In the genomic region with DNA sequence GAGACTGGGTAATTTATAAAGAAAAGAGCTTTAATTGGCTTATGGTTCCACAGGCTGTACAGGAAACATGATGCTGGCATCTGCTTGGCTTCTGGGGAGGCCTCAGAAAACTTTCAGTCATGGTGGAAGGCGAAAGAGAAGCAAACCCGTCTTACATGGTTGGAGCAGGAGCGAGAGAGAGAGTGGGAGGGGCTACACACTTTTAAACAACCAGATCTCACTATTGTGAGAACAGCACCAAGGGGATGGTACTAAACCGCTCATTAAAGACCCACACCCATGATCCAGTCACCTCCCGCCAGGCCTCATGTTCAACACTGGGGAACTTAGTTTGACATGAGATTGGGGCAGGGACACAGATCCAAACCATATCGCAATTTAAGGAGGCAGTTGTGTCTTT, we compare ENCODE assay signal across 21 cellular contexts.
DNase-seq lines count a peak whose midpoint lies in the region; ATAC-seq lines count a peak whose summit lies in the region.
"Had no signal": no experiment of that assay in that cellular context is flagged by ENCODE, and none has a peak within 500 bp of the region (broad histone marks: within the 10 kb centered on the region; RNA-seq: fewer than 3 reads in every experiment).

No MANE protein-coding gene starts in this region.

- DNase-seq in activated T-cell treated with anti-CD3 and anti-CD28 coated beads, Interleukin-2, amount 50 U/mL, for 24 hours = no peak
- DNase-seq in activated T-cell treated with anti-CD3 and anti-CD28 coated beads, Interleukin-2, amount 50 U/mL, for 72 hours = no peak
- DNase-seq in T-helper 17 cell (no peak), mesenchymal stem cell (no peak), caudate nucleus (lab: John Stamatoyannopoulos, UW) (no peak), iPS-NIHi11 (ENCODE audit: low spot score) (no peak)
- DNase-seq: Caco-2; CD4-positive, CD25-positive, alpha-beta regulatory T cell; CD8-positive, alpha-beta T cell; DMS 273 treated with DMSO at 0.1 percent for 48 hours; DMS79; EL; GF-D8; GM23248; HFFc6 had no signal

- no peak overlapping the region for H3K4me2 ChIP-seq in mesenchymal stem cell (ENCODE audit: low read length, poor library complexity, severe bottlenecking)
- H3K4me2 ChIP-seq: BLaER1 had no signal

- no peak overlapping the region for H3K14ac ChIP-seq in mesenchymal stem cell (ENCODE audit: low read length in 2 of 2)

- no peak overlapping the region for H4K91ac ChIP-seq in mesenchymal stem cell (ENCODE audit: low read length)

- peaks cover 5% of the 10 kb centered on the region for H3K4me1 Mint-ChIP-seq in activated T-cell treated with anti-CD3 and anti-CD28 coated beads, Interleukin-2, amount 50 U/mL, for 24 hours (ENCODE audit: low read depth)
- H3K4me1 Mint-ChIP-seq in activated T-cell treated with anti-CD3 and anti-CD28 coated beads, Interleukin-2, amount 50 U/mL, for 72 hours (ENCODE audit: low read depth) = no peaks in the 10 kb centered on the region
- peaks cover 18% of the 10 kb centered on the region for H3K4me1 Mint-ChIP-seq in T-helper 17 cell
- H3K4me1 Mint-ChIP-seq: B cell had no signal

- no peaks in the 10 kb centered on the region for H3K27me3 Mint-ChIP-seq in activated T-cell treated with anti-CD3 and anti-CD28 coated beads, Interleukin-2, amount 50 U/mL, for 24 hours
- no peaks in the 10 kb centered on the region for H3K27me3 Mint-ChIP-seq in activated T-cell treated with anti-CD3 and anti-CD28 coated beads, Interleukin-2, amount 50 U/mL, for 72 hours (ENCODE audit: low read depth)
- H3K27me3 Mint-ChIP-seq in T-helper 17 cell = no peaks in the 10 kb centered on the region
- H3K27me3 Mint-ChIP-seq: B cell; CD4-positive, CD25-positive, alpha-beta regulatory T cell had no signal

- no peak overlapping the region for H2AK5ac ChIP-seq in mesenchymal stem cell (ENCODE audit: low read length, severe bottlenecking)

- no peak overlapping the region for H3K9ac ChIP-seq in mesenchymal stem cell (ENCODE audit: low read length)
- H3K9ac ChIP-seq: BLaER1, GM23248 had no signal

- no peak overlapping the region for H3K4me3 ChIP-seq in mesenchymal stem cell (ENCODE audit: insufficient read depth in 1 of 2, low read depth in 1 of 2, low read length in 2 of 2)
- H3K4me3 ChIP-seq: BLaER1, GM23248, HAP-1 had no signal

- H2AFZ ChIP-seq in mesenchymal stem cell (ENCODE audit: low read depth, low read length) = no peak overlapping the region
- H2AFZ ChIP-seq: GM23248 had no signal

- H3K27ac ChIP-seq in mesenchymal stem cell (ENCODE audit: low read length, poor library complexity, severe bottlenecking) (no peak overlapping the region), caudate nucleus (ENCODE audit: low read depth, low read length) (no peak overlapping the region)
- H3K27ac ChIP-seq: 22Rv1, BLaER1, C4-2B, GM23248 had no signal

- no peaks in the 10 kb centered on the region for H3K4me1 ChIP-seq in mesenchymal stem cell (ENCODE audit: control insufficient read depth, insufficient read depth, low read depth, low read length)
- H3K4me1 ChIP-seq: Caco-2, HAP-1 had no signal

- H2BK120ac ChIP-seq in mesenchymal stem cell (ENCODE audit: low read depth, low read length) = no peak overlapping the region

- H3K36me3 ChIP-seq in mesenchymal stem cell (ENCODE audit: control insufficient read depth in 1 of 2, insufficient read depth in 2 of 2, low read depth in 1 of 2, low read length in 2 of 2) = peaks cover 3 to 18% of the 10 kb centered on the region in 2 experiments
- H3K36me3 ChIP-seq: HAP-1 had no signal

- H2BK12ac ChIP-seq in mesenchymal stem cell (ENCODE audit: low read length in 2 of 2) = no peak overlapping the region

- H3K27me3 ChIP-seq in mesenchymal stem cell (ENCODE audit: control insufficient read depth in 1 of 2, insufficient read depth in 1 of 2, low read length in 2 of 2) = no peaks in the 10 kb centered on the region
- H3K27me3 ChIP-seq: BLaER1 had no signal

- H2BK5ac ChIP-seq in mesenchymal stem cell (ENCODE audit: low read depth, low read length, poor library complexity, severe bottlenecking) = no peak overlapping the region

- H3K4me3 Mint-ChIP-seq in activated T-cell treated with anti-CD3 and anti-CD28 coated beads, Interleukin-2, amount 50 U/mL, for 24 hours = no peak overlapping the region
- no peak overlapping the region for H3K4me3 Mint-ChIP-seq in activated T-cell treated with anti-CD3 and anti-CD28 coated beads, Interleukin-2, amount 50 U/mL, for 72 hours
- H3K4me3 Mint-ChIP-seq in T-helper 17 cell = peak overlapping the region; percentile 25
- H3K4me3 Mint-ChIP-seq: B cell; CD8-positive, alpha-beta T cell; HFFc6 had no signal

- no peak overlapping the region for H3K18ac ChIP-seq in mesenchymal stem cell (ENCODE audit: low read depth in 1 of 2, low read length in 2 of 2)

- H3K9me3 Mint-ChIP-seq in activated T-cell treated with anti-CD3 and anti-CD28 coated beads, Interleukin-2, amount 50 U/mL, for 24 hours = peaks cover 2% of the 10 kb centered on the region
- H3K9me3 Mint-ChIP-seq in activated T-cell treated with anti-CD3 and anti-CD28 coated beads, Interleukin-2, amount 50 U/mL, for 72 hours = peaks cover 0 to 2% of the 10 kb centered on the region in 2 donors
- H3K9me3 Mint-ChIP-seq: CD8-positive, alpha-beta T cell; HFFc6 had no signal

- H4K8ac ChIP-seq in mesenchymal stem cell (ENCODE audit: low read length) = no peak overlapping the region

- H3K9me3 ChIP-seq in T-helper 17 cell (ENCODE audit: control insufficient read depth, low read length, poor library complexity, severe bottlenecking) (no peaks in the 10 kb centered on the region), mesenchymal stem cell (ENCODE audit: control insufficient read depth, low read length) (no peaks in the 10 kb centered on the region)
- H3K9me3 ChIP-seq: BLaER1, Caco-2, HAP-1 had no signal

- peaks cover 15% of the 10 kb centered on the region for H3K79me1 ChIP-seq in mesenchymal stem cell (replicated peaks; ENCODE audit: low read length, poor library complexity, severe bottlenecking)

- peak overlapping the region; percentile 80 for H2BK15ac ChIP-seq in mesenchymal stem cell (ENCODE audit: low read depth, poor library complexity, severe bottlenecking)

- peaks cover 41% of the 10 kb centered on the region for H3K36me3 Mint-ChIP-seq in activated T-cell treated with anti-CD3 and anti-CD28 coated beads, Interleukin-2, amount 50 U/mL, for 24 hours (ENCODE audit: low read depth)
- H3K36me3 Mint-ChIP-seq in activated T-cell treated with anti-CD3 and anti-CD28 coated beads, Interleukin-2, amount 50 U/mL, for 72 hours (ENCODE audit: insufficient read depth in 2 of 2) = peaks cover 5 to 10% of the 10 kb centered on the region in 2 donors
- H3K36me3 Mint-ChIP-seq in T-helper 17 cell (ENCODE audit: low read depth) = peaks cover 3% of the 10 kb centered on the region

- H3K23ac ChIP-seq in mesenchymal stem cell (ENCODE audit: low read length in 2 of 2) = no peak overlapping the region

- H3K4ac ChIP-seq in mesenchymal stem cell (ENCODE audit: low read depth in 1 of 2, low read length in 2 of 2) = no peak overlapping the region

- 100% methylated on average over 5 of the region's 6 CpGs for WGBS in mesenchymal stem cell

- ATAC-seq in activated T-cell treated with anti-CD3 and anti-CD28 coated beads, Interleukin-2, amount 50 U/mL, for 72 hours (replicated peaks in 1 of 2) = no peak
- ATAC-seq in T-helper 17 cell (no peak), HG02938 (IDR thresholded peaks at IDR 0.05; ENCODE audit: unreplicated experiment) (no peak)
- ATAC-seq: CD8-positive, alpha-beta T cell had no signal

- H3K27ac Mint-ChIP-seq in activated T-cell treated with anti-CD3 and anti-CD28 coated beads, Interleukin-2, amount 50 U/mL, for 24 hours = peak overlapping the region; percentile 29
- H3K27ac Mint-ChIP-seq in activated T-cell treated with anti-CD3 and anti-CD28 coated beads, Interleukin-2, amount 50 U/mL, for 72 hours = no peak overlapping the region
- peak overlapping the region; percentile 61 for H3K27ac Mint-ChIP-seq in T-helper 17 cell
- H3K27ac Mint-ChIP-seq: B cell; CD8-positive, alpha-beta T cell; HFFc6 had no signal
